In genomic region chr6:150713876-150714275, GRCh38 we compare ENCODE assay signal across 19 cellular contexts.
"Had no signal": no experiment of that assay in that cellular context is flagged by ENCODE, and none has a peak within 500 bp of the region (broad histone marks: within the 10 kb centered on the region; RNA-seq: fewer than 3 reads in every experiment).

No MANE protein-coding gene starts in this region.

- ATAC-seq: activated naive CD4-positive, alpha-beta T cell treated with anti-CD3 and anti-CD28 coated beads, Interleukin-2, amount 50 U/mL, for 72 hours; activated T-cell treated with anti-CD3 and anti-CD28 coated beads, Interleukin-2, amount 50 U/mL, for 72 hours; esophagus mucosa; psoas muscle; right lobe of liver; stimulated activated memory B cell treated with anti-CD40 and anti-IgM and Interleukin-4, amounts not matched to agents 10 μg/mL and 1 μg/mL and 100 μg/mL, for 72 hours; T-helper 17 cell had no signal

- H3K9me3 Mint-ChIP-seq: activated naive CD4-positive, alpha-beta T cell treated with anti-CD3 and anti-CD28 coated beads, Interleukin-2, amount 50 U/mL, for 72 hours; activated T-cell treated with anti-CD3 and anti-CD28 coated beads, Interleukin-2, amount 50 U/mL, for 72 hours; neural crest cell; stimulated activated memory B cell treated with anti-CD40 and anti-IgM and Interleukin-4, amounts not matched to agents 10 μg/mL and 1 μg/mL and 100 μg/mL, for 72 hours had no signal

- H3K4me3 ChIP-seq: adrenal gland, colonic mucosa, psoas muscle, right lobe of liver, SJSA1, thyroid gland had no signal

- H3K4me1 ChIP-seq: adrenal gland, colonic mucosa, psoas muscle, SJSA1 had no signal

- H3K36me3 ChIP-seq: adrenal gland, colonic mucosa, right lobe of liver, SJSA1, thyroid gland, WERI-Rb-1 had no signal

- H3K27ac ChIP-seq: adrenal gland, colonic mucosa, psoas muscle, right lobe of liver, SJSA1, thyroid gland, WERI-Rb-1 had no signal

- H3K36me3 Mint-ChIP-seq: activated naive CD4-positive, alpha-beta T cell treated with anti-CD3 and anti-CD28 coated beads, Interleukin-2, amount 50 U/mL, for 72 hours had no signal

- H3K27me3 Mint-ChIP-seq: stimulated activated memory B cell treated with anti-CD40 and anti-IgM and Interleukin-4, amounts not matched to agents 10 μg/mL and 1 μg/mL and 100 μg/mL, for 72 hours; T-helper 17 cell had no signal

- H3K27me3 ChIP-seq: adrenal gland, colonic mucosa, right lobe of liver, thyroid gland had no signal

- H3K4me3 Mint-ChIP-seq: activated T-cell treated with anti-CD3 and anti-CD28 coated beads, Interleukin-2, amount 50 U/mL, for 72 hours; neural crest cell; stimulated activated memory B cell treated with anti-CD40 and anti-IgM and Interleukin-4, amounts not matched to agents 10 μg/mL and 1 μg/mL and 100 μg/mL, for 72 hours; T-helper 17 cell had no signal

- DNase-seq: activated CD4-positive, alpha-beta T cell treated with anti-CD3 and anti-CD28 coated beads for 1 hour; activated CD4-positive, alpha-beta T cell treated with anti-CD3 and anti-CD28 coated beads, Interleukin-2, amount 50 U/mL, for 4 hours; activated gamma-delta T cell; activated T-cell treated with anti-CD3 and anti-CD28 coated beads, Interleukin-2, amount 50 U/mL, for 72 hours; adrenal gland; central memory CD4-positive, alpha-beta T cell; colonic mucosa; psoas muscle; right lobe of liver; small intestine; stimulated activated CD4-positive, alpha-beta T cell treated with anti-CD3 and anti-CD28 coated beads, Interleukin-4, amount 100 ng/mL, for 4 hours; T-helper 17 cell; thyroid gland; WERI-Rb-1 had no signal

- H3K27ac Mint-ChIP-seq: activated naive CD4-positive, alpha-beta T cell treated with anti-CD3 and anti-CD28 coated beads, Interleukin-2, amount 50 U/mL, for 72 hours; activated T-cell treated with anti-CD3 and anti-CD28 coated beads, Interleukin-2, amount 50 U/mL, for 72 hours; stimulated activated memory B cell treated with anti-CD40 and anti-IgM and Interleukin-4, amounts not matched to agents 10 μg/mL and 1 μg/mL and 100 μg/mL, for 72 hours; T-helper 17 cell had no signal

- H3K9me3 ChIP-seq: adrenal gland, colonic mucosa, psoas muscle, right lobe of liver, SJSA1, thyroid gland had no signal
